In genomic region chr11:8059571-8060011, GRCh38 we compare ENCODE assay signal across 24 cellular contexts. TPM values are rescaled to one million over a fixed set of nuclear protein-coding genes. Genes with fewer than 3 reads are reported as not detected.
DNase-seq lines count a peak whose midpoint lies in the region; ATAC-seq and TF ChIP-seq lines count a peak whose summit lies in the region.
"Had no signal": no experiment of that assay in that cellular context is flagged by ENCODE, and none has a peak within 500 bp of the region (broad histone marks: within the 10 kb centered on the region; RNA-seq: fewer than 3 reads in every experiment).

No MANE protein-coding gene starts in this region.

- no peak overlapping the region for H2BK12ac ChIP-seq in neuronal stem cell (ENCODE audit: low read length)

- no peaks in the 10 kb centered on the region for H3K9me3 ChIP-seq in right atrium auricular region
- no peaks in the 10 kb centered on the region for H3K9me3 ChIP-seq in right cardiac atrium (ENCODE audit: control insufficient read depth, low read length)
- H3K9me3 ChIP-seq in neuronal stem cell (replicated peaks in 1 of 2; ENCODE audit: control insufficient read depth in 2 of 2, insufficient read depth in 1 of 2, low read depth in 1 of 2, low read length in 2 of 2), result no peaks in the 10 kb centered on the region
- no peaks in the 10 kb centered on the region for H3K9me3 ChIP-seq in uterus
- H3K9me3 ChIP-seq: BLaER1 treated with 17β-estradiol and CSF1 and Interleukin-3, amounts not matched to agents 10 nM and 100 nM; Caco-2; esophagus muscularis mucosa; gastrocnemius medialis; MG63 had no signal

- no peak overlapping the region for H3K4me2 ChIP-seq in neuronal stem cell (ENCODE audit: insufficient read depth, low read length, poor library complexity, severe bottlenecking)
- H3K4me2 ChIP-seq: BLaER1 treated with 17β-estradiol and CSF1 and Interleukin-3, amounts not matched to agents 10 nM and 100 nM had no signal

- H2AK5ac ChIP-seq in neuronal stem cell (ENCODE audit: low read depth, low read length), result no peak overlapping the region

- no peak overlapping the region for H4K91ac ChIP-seq in neuronal stem cell (ENCODE audit: low read depth, low read length, poor library complexity)

- H3K4me1 ChIP-seq in right atrium auricular region (peaks cover 0 to 42% of the 10 kb centered on the region in 2 donors), right cardiac atrium (ENCODE audit: control insufficient read depth, insufficient read depth, low read length) (peaks cover 10% of the 10 kb centered on the region), neuronal stem cell (ENCODE audit: control insufficient read depth in 2 of 2, insufficient read depth in 1 of 2, low read depth in 1 of 2, low read length in 2 of 2) (peaks cover 0 to 2% of the 10 kb centered on the region in 2 donors), uterus (peaks cover 34% of the 10 kb centered on the region in 2 donors)
- H3K4me1 ChIP-seq: Caco-2 had no signal

- H3K4me3 ChIP-seq in right atrium auricular region (no peak overlapping the region), right cardiac atrium (ENCODE audit: low read length) (no peak overlapping the region), fibroblast of villous mesenchyme (ENCODE audit: low read depth, low read length) (no peak overlapping the region), neuronal stem cell (ENCODE audit: low read length in 2 of 2) (no peak overlapping the region), uterus (no peak overlapping the region)
- H3K4me3 ChIP-seq: BLaER1 treated with 17β-estradiol and CSF1 and Interleukin-3, amounts not matched to agents 10 nM and 100 nM; esophagus muscularis mucosa; gastrocnemius medialis; GM23248; MG63 had no signal

- H2BK5ac ChIP-seq in neuronal stem cell (ENCODE audit: low read length), result no peak overlapping the region

- ATAC-seq in right cardiac atrium, result no peak
- ATAC-seq in HG02678 (IDR thresholded peaks at IDR 0.05; ENCODE audit: unreplicated experiment), result no peak
- ATAC-seq: effector memory CD8-positive, alpha-beta T cell; gastrocnemius medialis; natural killer cell; T-helper 17 cell had no signal

- H2BK15ac ChIP-seq in neuronal stem cell (ENCODE audit: low read length), result peak overlapping the region; percentile 80

- H4K8ac ChIP-seq in neuronal stem cell (ENCODE audit: low read depth, low read length), result no peak overlapping the region

- peak overlapping the region; percentile 67 for H3K18ac ChIP-seq in neuronal stem cell (ENCODE audit: low read length)

- peak overlapping the region; percentile 69 for H2AFZ ChIP-seq in neuronal stem cell (ENCODE audit: low read length)

- H3K4ac ChIP-seq in neuronal stem cell (ENCODE audit: low read length), result no peak overlapping the region

- no peak overlapping the region for H3K9ac ChIP-seq in neuronal stem cell (ENCODE audit: low read depth, low read length, poor library complexity)
- H3K9ac ChIP-seq: BLaER1 treated with 17β-estradiol and CSF1 and Interleukin-3, amounts not matched to agents 10 nM and 100 nM had no signal

- H3K79me1 ChIP-seq in neuronal stem cell (ENCODE audit: low read depth, low read length), result peaks cover 2% of the 10 kb centered on the region

- no peak for TF ChIP-seq CTCF in right atrium auricular region (IDR thresholded peaks at IDR 0.05)
- TF ChIP-seq CTCF in fibroblast of villous mesenchyme (IDR thresholded peaks at IDR 0.05; ENCODE audit: insufficient read depth, low read depth, low read length), result no peak
- TF ChIP-seq CTCF in uterus (IDR thresholded peaks at IDR 0.05), result no peak
- TF ChIP-seq CTCF in GM20000 (IDR thresholded peaks at IDR 0.05; ENCODE audit: extremely low read depth, missing control alignments), result no peak

- H3K27me3 ChIP-seq in right atrium auricular region, result no peaks in the 10 kb centered on the region
- H3K27me3 ChIP-seq in right cardiac atrium (ENCODE audit: control insufficient read depth, insufficient read depth), result no peaks in the 10 kb centered on the region
- H3K27me3 ChIP-seq in neuronal stem cell (ENCODE audit: control insufficient read depth in 3 of 3, insufficient read depth in 3 of 3, low read depth in 1 of 3, low read length in 3 of 3), result peaks cover 0 to 21% (median 0%) of the 10 kb centered on the region in 3 experiments
- H3K27me3 ChIP-seq in uterus, result no peaks in the 10 kb centered on the region
- H3K27me3 ChIP-seq: BLaER1 treated with 17β-estradiol and CSF1 and Interleukin-3, amounts not matched to agents 10 nM and 100 nM; esophagus muscularis mucosa; gastrocnemius medialis; MG63 had no signal

- no peak overlapping the region for H2BK120ac ChIP-seq in neuronal stem cell (ENCODE audit: low read depth, low read length)

- H3K23ac ChIP-seq in neuronal stem cell (ENCODE audit: low read depth, low read length, poor library complexity), result peak overlapping the region; percentile 11

- H3K14ac ChIP-seq in neuronal stem cell (ENCODE audit: low read length), result peak overlapping the region; percentile 0

- H3K27ac ChIP-seq in right atrium auricular region (no peak overlapping the region), right cardiac atrium (ENCODE audit: low read length) (no peak overlapping the region), neuronal stem cell (replicated peaks; ENCODE audit: low read length) (no peak overlapping the region), uterus (peak overlapping the region; percentile 92)
- H3K27ac ChIP-seq: BLaER1 treated with 17β-estradiol and CSF1 and Interleukin-3, amounts not matched to agents 10 nM and 100 nM; esophagus muscularis mucosa; gastrocnemius medialis had no signal

- no peaks in the 10 kb centered on the region for H3K36me3 ChIP-seq in right atrium auricular region
- no peaks in the 10 kb centered on the region for H3K36me3 ChIP-seq in neuronal stem cell (replicated peaks in 1 of 2; ENCODE audit: control insufficient read depth in 2 of 2, insufficient read depth in 2 of 2, low read length in 2 of 2)
- no peaks in the 10 kb centered on the region for H3K36me3 ChIP-seq in uterus
- H3K36me3 ChIP-seq: BLaER1 treated with 17β-estradiol and CSF1 and Interleukin-3, amounts not matched to agents 10 nM and 100 nM; esophagus muscularis mucosa; gastrocnemius medialis; MG63 had no signal

- DNase-seq in right atrium auricular region (ENCODE audit: low spot score) (peak; percentile 57), right cardiac atrium (no peak), fibroblast of villous mesenchyme (ENCODE audit: low read depth) (peak; percentile 18), neuronal stem cell (ENCODE audit: low spot score) (no peak), uterus (peak; percentile 53 to 77), NCI-H2081 (lab: John Stamatoyannopoulos, UW) (no peak), GM20000 (ENCODE audit: low spot score) (no peak)
- DNase-seq: activated CD4-positive, alpha-beta T cell treated with anti-CD3 and anti-CD28 coated beads for 48 hours; activated naive CD8-positive, alpha-beta T cell treated with anti-CD3 and anti-CD28 coated beads, Interleukin-2, amount 10 ng/mL, durations not matched to agents 7 days and 5 days; Caco-2; effector memory CD8-positive, alpha-beta T cell; gastrocnemius medialis; GM23248; MG63; natural killer cell; NCI-H1417; NCI-H524; small intestine; stimulated activated CD4-positive, alpha-beta T cell treated with anti-CD3 and anti-CD28 coated beads, Interleukin-2, amount 100 ng/mL, for 48 hours; stimulated activated naive CD4-positive, alpha-beta T cell treated with Interleukin-2 at 50 U/mL for 16 hours; T-helper 17 cell had no signal

- TF ChIP-seq POLR2A in uterus (IDR thresholded peaks at IDR 0.05), result no peak

- 49% methylated on average over 10 of the region's 10 CpGs for WGBS in right cardiac atrium
- WGBS in neuronal stem cell (ENCODE audit: extremely low coverage in 2 of 2, insufficient read length in 2 of 2, insufficient replicate concordance in 1 of 2), 2 donors, result no CpG with 5 or more reads among the region's 10 CpGs

- intact Hi-C loops in right cardiac atrium (cut with DNase I) (no loop called here), uterus (cut with DNase I; ENCODE audit: low total_unique reads) (no loop called here)

RNA-seq across cellular contexts. Expression of gene TUB, which starts 21.4 kb away (rescaled TPM):
- total RNA-seq in right atrium auricular region (10 to 100 TPM; 11.3 to 22.9 TPM), right cardiac atrium (10 to 100 TPM; 24.8 to 31.2 (median 28.0) TPM), fibroblast of villous mesenchyme (1.9 and 5.2 TPM in 2 replicates), uterus (10 to 100 TPM; 12.6 to 57.4 (median 37.8) TPM)
- 10.0 TPM for polyA plus RNA-seq in right cardiac atrium
- polyA plus RNA-seq in neuronal stem cell (2013, experiment 1 of 2), result 20.7 TPM
- 20.5 TPM for polyA plus RNA-seq in neuronal stem cell (2013, experiment 2 of 2)
- total RNA-seq: Caco-2, natural killer cell had no signal

Comparison
In these comparisons a context has a peak if more than half of its experiments do, and no peak if none do; other contexts are left out.
1. DNase-seq: peak in right atrium auricular region (single experiment), fibroblast of villous mesenchyme (single experiment) and uterus (2 of 2); none in right cardiac atrium (0 of 3), neuronal stem cell (single experiment), NCI-H2081 (0 of 2) and GM20000 (single experiment).
2. H3K27ac ChIP-seq: peak in uterus (2 of 2); none in right atrium auricular region (0 of 2), right cardiac atrium (single experiment) and neuronal stem cell (single experiment).